In genomic region chr15:29113336-29114276, GRCh38 we compare ENCODE assay signal across 19 cellular contexts.
DNase-seq lines count a peak whose midpoint lies in the region; ATAC-seq, FAIRE-seq and TF ChIP-seq lines count a peak whose summit lies in the region.
"Had no signal": no experiment of that assay in that cellular context is flagged by ENCODE, and none has a peak within 500 bp of the region (broad histone marks: within the 10 kb centered on the region; RNA-seq: fewer than 3 reads in every experiment).

No MANE protein-coding gene starts in this region.

- peaks cover 9% of the 10 kb centered on the region; the same call in 1 of the 2 replicates for H3K23me2 ChIP-seq in H1 (ENCODE audit: low read depth, low read length)

- CTCF ChIA-PET in H1 (lab: Charles Lee; ENCODE audit: partially characterized antibody): interaction anchor here (3.1 to 8.1 kb wide), 2 partner anchors 10 to 12 kb away, joined by 26 to 82 read pairs; no protein-coding TSS in a partner anchor

- H4K91ac ChIP-seq in H1 (replicated peaks; ENCODE audit: insufficient read length, low read length): peak overlapping the region; percentile 99
- no peak overlapping the region for H4K91ac ChIP-seq in neuronal stem cell (ENCODE audit: low read depth, low read length, poor library complexity)

- ATAC-seq in GM21717 (IDR thresholded peaks at IDR 0.05; ENCODE audit: unreplicated experiment) (no peak), HG03342 (IDR thresholded peaks at IDR 0.05; ENCODE audit: unreplicated experiment) (no peak)
- ATAC-seq: activated naive CD4-positive, alpha-beta T cell treated with anti-CD3 and anti-CD28 coated beads, Interleukin-2, amount 50 U/mL, for 72 hours; heart left ventricle; stimulated activated memory B cell treated with anti-CD40 and anti-IgM and Interleukin-4, amounts not matched to agents 10 μg/mL and 1 μg/mL and 100 μg/mL, for 72 hours had no signal

- no peak overlapping the region for H3K56ac ChIP-seq in H1 (replicated peaks; ENCODE audit: insufficient read length, low read depth, low read length)

- POLR2A ChIA-PET in H1 (lab: Charles Lee; ENCODE audit: partially characterized antibody): no interaction called here

- no peak overlapping the region for H4K5ac ChIP-seq in H1 (ENCODE audit: insufficient read length, low read depth, low read length)

- 93% methylated on average over 37 of the region's 37 CpGs; no CpG with 5 or more reads in 1 of the 2 experiments for WGBS in H1 (ENCODE audit: extremely low coverage in 1 of 2, insufficient coverage in 1 of 2, insufficient read length in 1 of 2, insufficient replicate concordance in 2 of 2, low coverage in 1 of 2, low lambda C conversion rate in 2 of 2, missing lambda C conversion rate in 1 of 2), 2 experiments
- WGBS in neuronal stem cell (ENCODE audit: extremely low coverage in 2 of 2, insufficient read length in 2 of 2, insufficient replicate concordance in 1 of 2), 2 donors: no CpG with 5 or more reads among the region's 37 CpGs

- H2AK5ac ChIP-seq in H1 (ENCODE audit: low read depth, low read length) (peak overlapping the region; percentile 48; the same call in 1 of the 2 replicates), neuronal stem cell (ENCODE audit: low read depth, low read length) (peak overlapping the region; percentile 80)

- H3K27ac ChIP-seq in H1 (ENCODE audit: low read depth, low read length) (no peak overlapping the region), neuronal stem cell (replicated peaks; ENCODE audit: low read length) (no peak overlapping the region)
- H3K27ac ChIP-seq: heart left ventricle had no signal

- H3K23ac ChIP-seq in H1 (ENCODE audit: insufficient read length) (no peak overlapping the region), neuronal stem cell (ENCODE audit: low read depth, low read length, poor library complexity) (peak overlapping the region; percentile 47)

- H3K79me1 ChIP-seq in H1 (ENCODE audit: low read depth, low read length) (peaks cover 4% of the 10 kb centered on the region; the same call in 1 of the 2 replicates), neuronal stem cell (ENCODE audit: low read depth, low read length) (peaks cover 5% of the 10 kb centered on the region)

- H3K4me2 ChIP-seq in H1 (ENCODE audit: insufficient read depth in 1 of 2, low read depth in 2 of 2, low read length in 2 of 2): no peak overlapping the region
- H3K4me2 ChIP-seq in neuronal stem cell (ENCODE audit: insufficient read depth, low read length, poor library complexity, severe bottlenecking): no peak overlapping the region

- H2AFZ ChIP-seq in H1 (ENCODE audit: low read length) (no peak overlapping the region), neuronal stem cell (ENCODE audit: low read length) (no peak overlapping the region)

- no peak for TF ChIP-seq POLR2A in H1 (IDR thresholded peaks at IDR 0.05; ENCODE audit: control extremely low read depth in 1 of 2, low read depth in 2 of 2, low read length in 2 of 2)

- H3K9ac ChIP-seq in H1 (replicated peaks in 1 of 4; ENCODE audit: extremely low read depth in 1 of 4, low read depth in 3 of 4, low read length in 3 of 4) (no peak overlapping the region), neuronal stem cell (ENCODE audit: low read depth, low read length, poor library complexity) (peak overlapping the region; percentile 34)

- peak overlapping the region; percentile 48; the same call in 1 of the 2 replicates for H2BK5ac ChIP-seq in H1 (ENCODE audit: low read depth, low read length)
- H2BK5ac ChIP-seq in neuronal stem cell (ENCODE audit: low read length): no peak overlapping the region

- no peak for TF ChIP-seq CTCF in H1 (IDR thresholded peaks at IDR 0.05; ENCODE audit: control extremely low read depth in 1 of 3, insufficient read depth in 1 of 3, low read depth in 1 of 3, low read length in 3 of 3)

- H3K14ac ChIP-seq in H1 (ENCODE audit: insufficient read length) (no peak overlapping the region), neuronal stem cell (ENCODE audit: low read length) (peak overlapping the region; percentile 65)

- H2BK15ac ChIP-seq in H1 (ENCODE audit: low read length) (peak overlapping the region; percentile 100; the same call in 1 of the 2 replicates), neuronal stem cell (ENCODE audit: low read length) (no peak overlapping the region)

- TF ChIP-seq EP300 in H1 (IDR thresholded peaks at IDR 0.05; ENCODE audit: borderline replicate concordance in 1 of 2, low read depth in 2 of 2, low read length in 2 of 2): no peak

- no peaks in the 10 kb centered on the region for H3K27me3 ChIP-seq in H1 (replicated peaks in 1 of 4; ENCODE audit: control insufficient read depth in 3 of 4, extremely low read depth in 1 of 4, insufficient read depth in 3 of 4, low read length in 3 of 4)
- no peaks in the 10 kb centered on the region for H3K27me3 ChIP-seq in neuronal stem cell (ENCODE audit: control insufficient read depth in 3 of 3, insufficient read depth in 3 of 3, low read depth in 1 of 3, low read length in 3 of 3)

- H4K8ac ChIP-seq in H1 (ENCODE audit: extremely low read depth, insufficient read depth, low read length) (no peak overlapping the region; the same call in 1 of the 2 replicates), neuronal stem cell (ENCODE audit: low read depth, low read length) (no peak overlapping the region)

- no peak for FAIRE-seq in H1 (lab: Jason Lieb, UNC)

- peaks cover 0 to 4% of the 10 kb centered on the region in 2 experiments for H4K20me1 ChIP-seq in H1 (replicated peaks in 1 of 2; ENCODE audit: control insufficient read depth in 1 of 2, insufficient read depth in 2 of 2, low read length in 2 of 2)

- no peaks in the 10 kb centered on the region for H3K9me3 ChIP-seq in H1 (ENCODE audit: insufficient read depth in 2 of 2, low read depth in 1 of 2, low read length in 1 of 2)
- H3K9me3 ChIP-seq in neuronal stem cell (replicated peaks in 1 of 2; ENCODE audit: control insufficient read depth in 2 of 2, insufficient read depth in 1 of 2, low read depth in 1 of 2, low read length in 2 of 2): no peaks in the 10 kb centered on the region
- H3K9me3 ChIP-seq: heart left ventricle had no signal

- no peaks in the 10 kb centered on the region for H3K36me3 ChIP-seq in H1 (ENCODE audit: control insufficient read depth in 2 of 4, insufficient read depth in 4 of 4, low read length in 3 of 4)
- H3K36me3 ChIP-seq in neuronal stem cell (replicated peaks in 1 of 2; ENCODE audit: control insufficient read depth in 2 of 2, insufficient read depth in 2 of 2, low read length in 2 of 2): peaks cover 5 to 21% of the 10 kb centered on the region in 2 donors
- H3K36me3 ChIP-seq: heart left ventricle had no signal

- no peak overlapping the region; the same call in 1 of the 2 replicates for H3K18ac ChIP-seq in H1 (ENCODE audit: extremely low read depth, low read length)
- H3K18ac ChIP-seq in neuronal stem cell (ENCODE audit: low read length): peak overlapping the region; percentile 20

- DNase-seq in CMK (ENCODE audit: low read depth) (peak; percentile 17), SW480 (ENCODE audit: low spot score) (peak; percentile 75), H1 (ENCODE audit: low read depth in 1 of 2, low spot score in 2 of 2) (no peak), neuronal stem cell (ENCODE audit: low spot score) (no peak), globus pallidus (ENCODE audit: low spot score) (no peak)
- DNase-seq: activated CD4-positive, CD25-positive, alpha-beta regulatory T cell treated with anti-CD3 and anti-CD28 coated beads, Interleukin-2, amount 50 U/mL, for 72 hours; CD4-positive, alpha-beta memory T cell; effector CD4-positive, alpha-beta T cell; heart left ventricle; KBM-7; MM.1S; NCI-H1417; NCI-H446 treated with DMSO at 0.1 percent for 48 hours; OCI-M1; Right ventricle myocardium superior had no signal

- no peak overlapping the region for H3K4me3 ChIP-seq in H1 (ENCODE audit: extremely low read depth in 1 of 4, insufficient read depth in 2 of 4, low read depth in 3 of 4, low read length in 4 of 4)
- H3K4me3 ChIP-seq in neuronal stem cell (ENCODE audit: low read length in 2 of 2): no peak overlapping the region
- H3K4me3 ChIP-seq: heart left ventricle had no signal

- H2BK120ac ChIP-seq in H1 (replicated peaks; ENCODE audit: low read depth, low read length) (no peak overlapping the region), neuronal stem cell (ENCODE audit: low read depth, low read length) (no peak overlapping the region)

- 0 out of 2 replicates have a peak overlapping the region, but pooled peaks have one; percentile 48 for H2BK20ac ChIP-seq in H1 (ENCODE audit: low read length)

- no peak for TF ChIP-seq RAD21 in H1 (IDR thresholded peaks at IDR 0.05 in 1 of 2, conservative IDR thresholded peaks at IDR 0.05 in 1 of 2; ENCODE audit: low read depth in 2 of 2, low read length in 2 of 2)

- H3K4ac ChIP-seq in H1 (replicated peaks; ENCODE audit: insufficient read length, low read depth, low read length) (no peak overlapping the region), neuronal stem cell (ENCODE audit: low read length) (no peak overlapping the region)

- H2BK12ac ChIP-seq in H1 (ENCODE audit: low read depth, low read length) (0 out of 2 replicates have a peak overlapping the region, but pooled peaks have one; percentile 68), neuronal stem cell (ENCODE audit: low read length) (peak overlapping the region; percentile 31)

- no peaks in the 10 kb centered on the region for H3K79me2 ChIP-seq in H1 (ENCODE audit: control insufficient read depth in 1 of 2, insufficient read depth in 2 of 2, low read length in 2 of 2)

- peaks cover 0 to 22% (median 15%) of the 10 kb centered on the region in 4 experiments; a peak in 5 of 7 replicates for H3K4me1 ChIP-seq in H1 (replicated peaks in 1 of 4; ENCODE audit: control insufficient read depth in 3 of 4, insufficient read depth in 4 of 4, low read length in 3 of 4)
- H3K4me1 ChIP-seq in neuronal stem cell (ENCODE audit: control insufficient read depth in 2 of 2, insufficient read depth in 1 of 2, low read depth in 1 of 2, low read length in 2 of 2): peaks cover 21 to 22% of the 10 kb centered on the region in 2 donors

TF ChIP-seq in H1, 55 proteins besides CTCF, POLR2A, EP300 and RAD21:
- TF ChIP-seq CHD2 (IDR thresholded peaks at IDR 0.05; ENCODE audit: low read length) (no peak), FOSL1 (IDR thresholded peaks at IDR 0.05; ENCODE audit: insufficient read depth, low read depth, low read length) (no peak), SIX5 (IDR thresholded peaks at IDR 0.05; ENCODE audit: low read depth, low read length) (no peak), SP1 (IDR thresholded peaks at IDR 0.05; ENCODE audit: low read depth, low read length) (no peak), JUN (IDR thresholded peaks at IDR 0.05; ENCODE audit: low read depth, low read length) (no peak), HDAC6 (IDR thresholded peaks at IDR 0.05; ENCODE audit: low read depth, low read length) (no peak), POLR2AphosphoS5 (IDR thresholded peaks at IDR 0.05; ENCODE audit: low read depth, low read length) (no peak), BRCA1 (IDR thresholded peaks at IDR 0.05; ENCODE audit: low read depth, low read length) (no peak)
- TF ChIP-seq, protein P1, sequence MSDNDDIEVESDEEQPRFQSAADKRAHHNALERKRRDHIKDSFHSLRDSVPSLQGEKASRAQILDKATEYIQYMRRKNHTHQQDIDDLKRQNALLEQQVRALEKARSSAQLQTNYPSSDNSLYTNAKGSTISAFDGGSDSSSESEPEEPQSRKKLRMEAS (IDR thresholded peaks at IDR 0.05): no peak

Comparison
In these comparisons a context has a peak if more than half of its experiments do, and no peak if none do; other contexts are left out.
1. DNase-seq: peak in CMK (single experiment) and SW480 (single experiment); none in H1 (0 of 2), neuronal stem cell (single experiment) and globus pallidus (single experiment).